ENCODE assay signal across 23 cellular contexts in the genomic region with DNA sequence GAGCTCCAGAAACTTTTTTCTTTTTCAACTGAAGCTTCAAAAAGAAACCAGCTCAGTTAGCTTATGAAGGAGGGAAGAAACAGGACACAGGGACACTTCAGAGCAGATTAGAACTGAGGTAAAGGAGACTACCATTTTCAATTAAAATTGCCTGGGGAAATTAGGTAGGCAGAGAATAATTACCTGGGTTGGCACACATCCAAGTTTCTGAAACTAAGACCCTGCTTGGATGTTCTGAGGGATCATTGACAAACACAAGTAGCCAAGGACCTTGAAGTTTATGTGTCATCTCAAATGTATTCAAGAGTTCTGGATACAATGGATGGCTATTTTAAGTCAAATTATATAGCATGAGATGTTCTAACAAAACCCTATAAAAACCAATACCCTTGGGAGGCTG.
"Had no signal": no experiment of that assay in that cellular context is flagged by ENCODE, and none has a peak within 500 bp of the region (broad histone marks: within the 10 kb centered on the region; RNA-seq: fewer than 3 reads in every experiment).

No MANE protein-coding gene starts in this region.

- H3K27me3 ChIP-seq: heart left ventricle, sigmoid colon, testis, vagina had no signal

- DNase-seq: activated CD4-positive, alpha-beta memory T cell treated with anti-CD3 and anti-CD28 coated beads for 36 hours; activated CD4-positive, alpha-beta T cell treated with anti-CD3 and anti-CD28 coated beads for 48 hours; activated naive CD4-positive, alpha-beta T cell treated with Interleukin-2 at 50 U/mL for 16 hours; activated naive CD8-positive, alpha-beta T cell treated with anti-CD3 and anti-CD28 coated beads, Interleukin-2, amount 10 ng/mL, durations not matched to agents 7 days and 5 days; activated T-cell treated with anti-CD3 and anti-CD28 coated beads, Interleukin-2, amount 50 U/mL, for 48 hours; amniotic stem cell; cerebellar nuclear complex; heart left ventricle; left ventricle myocardium superior; mammary epithelial cell; midbrain; natural killer cell; retina; sigmoid colon; stimulated activated CD4-positive, alpha-beta T cell treated with anti-CD3 and anti-CD28 coated beads, Interleukin-15, amount 100 ng/mL, for 24 hours; stimulated activated CD8-positive, alpha-beta memory T cell treated with anti-CD3 and anti-CD28 coated beads, Interleukin-4, amount 100 ng/mL, for 48 hours; stimulated activated naive CD4-positive, alpha-beta T cell; testis; trophoblast cell had no signal

- ATAC-seq: heart left ventricle, left ventricle myocardium superior, natural killer cell had no signal

- H3K36me3 ChIP-seq: heart left ventricle, sigmoid colon, vagina had no signal

- H3K4me3 ChIP-seq: coronary artery, heart left ventricle, sigmoid colon, smooth muscle cell, testis, vagina had no signal

- H3K4me1 ChIP-seq: testis, vagina had no signal

- H3K9me3 ChIP-seq: heart left ventricle, sigmoid colon, testis, vagina had no signal

- H3K27ac ChIP-seq: coronary artery, epithelial cell of prostate, heart left ventricle, sigmoid colon, testis, vagina had no signal
